ENCODE assay signal across 8 cellular contexts in the genomic region with DNA sequence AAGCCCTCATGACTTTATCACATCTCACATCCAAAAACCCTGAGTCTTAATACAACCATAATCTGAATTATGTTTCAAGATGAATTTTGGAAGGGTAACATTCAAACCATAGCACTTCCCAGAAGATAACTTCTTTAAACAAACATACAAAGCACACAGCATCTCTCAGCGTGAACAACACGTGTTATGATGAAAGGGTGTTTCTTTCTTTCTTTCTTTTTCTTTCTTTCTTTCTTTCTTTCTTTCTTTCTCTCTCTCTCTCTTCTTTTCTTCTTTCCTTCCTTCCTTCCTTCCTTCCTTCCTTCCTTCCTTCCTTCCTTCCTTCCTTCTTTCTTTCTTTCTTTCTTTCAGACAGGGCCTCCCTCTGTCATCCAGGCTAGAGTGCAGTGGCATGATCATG. TPM values are rescaled to one million over a fixed set of nuclear protein-coding genes. Genes with fewer than 3 reads are reported as not detected.
DNase-seq lines count a peak whose midpoint lies in the region; ATAC-seq and TF ChIP-seq lines count a peak whose summit lies in the region.
"Not testable (repeated sequence)": the region's sequence is repeated elsewhere in the genome, so short reads cannot be mapped to it uniquely, and the experiment has no call there.

No MANE protein-coding gene starts in this region.

- H3K36me3 Mint-ChIP-seq in CD4-positive, CD25-positive, alpha-beta regulatory T cell; natural killer cell treated with Interleukin-12 subunit alpha and Interleukin-12 subunit beta and Interleukin-15 and Interleukin-18, amount 100 ng/mL, for 72 hours: not testable (repeated sequence)
- peaks cover 37% of the 10 kb centered on the region for H3K36me3 Mint-ChIP-seq in T-helper 2 cell treated with Interferon-gamma antibody and Interleukin-4, amounts not matched to agents 5 μg/mL and 100 μg/mL, for 36 hours (ENCODE audit: low read depth)
- H3K36me3 Mint-ChIP-seq in activated CD4-positive, alpha-beta memory T cell treated with anti-CD3 and anti-CD28 coated beads, Interleukin-2, amount 10 ng/mL, durations not matched to agents 7 days and 5 days (ENCODE audit: low read depth), result peaks cover 52% of the 10 kb centered on the region
- peaks cover 30 to 42% of the 10 kb centered on the region in 2 donors for H3K36me3 Mint-ChIP-seq in activated T-cell treated with anti-CD3 and anti-CD28 coated beads, Interleukin-2, amount 50 U/mL, for 72 hours (ENCODE audit: insufficient read depth in 2 of 2)
- peaks cover 37% of the 10 kb centered on the region for H3K36me3 Mint-ChIP-seq in activated naive CD4-positive, alpha-beta T cell treated with anti-CD3 and anti-CD28 coated beads, Interleukin-2, amount 10 ng/mL, durations not matched to agents 7 days and 5 days
- H3K36me3 Mint-ChIP-seq in activated naive CD8-positive, alpha-beta T cell treated with anti-CD3 and anti-CD28 coated beads, Interleukin-2, amount 10 ng/mL, durations not matched to agents 7 days and 5 days, result peaks cover 28% of the 10 kb centered on the region

- H3K27me3 ChIP-seq in CD4-positive, CD25-positive, alpha-beta regulatory T cell (ENCODE audit: control insufficient read depth, insufficient read depth, low read length), result not testable (repeated sequence)

- H3K9me3 ChIP-seq in CD4-positive, CD25-positive, alpha-beta regulatory T cell (ENCODE audit: control insufficient read depth in 2 of 2, low read length in 2 of 2); HEK293 (ENCODE audit: control insufficient read depth, insufficient read depth, low read depth, low read length): not testable (repeated sequence)

- H3K4me3 ChIP-seq in CD4-positive, CD25-positive, alpha-beta regulatory T cell (ENCODE audit: low read depth, low read length); HEK293 (ENCODE audit: low read depth, low read length): not testable (repeated sequence)

- peak overlapping the region; percentile 83 to 100 (median 95) for H3K27ac Mint-ChIP-seq in CD4-positive, CD25-positive, alpha-beta regulatory T cell
- H3K27ac Mint-ChIP-seq in T-helper 2 cell treated with Interferon-gamma antibody and Interleukin-4, amounts not matched to agents 5 μg/mL and 100 μg/mL, for 36 hours, result peak overlapping the region; percentile 97
- peak overlapping the region; percentile 98 for H3K27ac Mint-ChIP-seq in activated CD4-positive, alpha-beta memory T cell treated with anti-CD3 and anti-CD28 coated beads, Interleukin-2, amount 10 ng/mL, durations not matched to agents 7 days and 5 days
- H3K27ac Mint-ChIP-seq in activated T-cell treated with anti-CD3 and anti-CD28 coated beads, Interleukin-2, amount 50 U/mL, for 72 hours, result peak overlapping the region; percentile 100
- H3K27ac Mint-ChIP-seq in activated naive CD4-positive, alpha-beta T cell treated with anti-CD3 and anti-CD28 coated beads, Interleukin-2, amount 10 ng/mL, durations not matched to agents 7 days and 5 days, result peak overlapping the region; percentile 86
- H3K27ac Mint-ChIP-seq in activated naive CD8-positive, alpha-beta T cell treated with anti-CD3 and anti-CD28 coated beads, Interleukin-2, amount 10 ng/mL, durations not matched to agents 7 days and 5 days, result peak overlapping the region; percentile 87
- H3K27ac Mint-ChIP-seq in natural killer cell treated with Interleukin-12 subunit alpha and Interleukin-12 subunit beta and Interleukin-15 and Interleukin-18, amount 100 ng/mL, for 72 hours, result peak overlapping the region; percentile 95 to 100

- POLR2A ChIA-PET in HEK293 (lab: Yijun Ruan, JAX), result not testable (repeated sequence)
- POLR2A ChIA-PET in activated CD4-positive, alpha-beta memory T cell treated with anti-CD3 and anti-CD28 coated beads, Interleukin-2, amount 10 ng/mL, durations not matched to agents 7 days and 5 days (lab: Charles Lee), result interaction anchor here (16.3 to 27.5 kb wide), 4 partner anchors 4 to 51 kb away, joined by 479 to 1351 read pairs (median 1052); a partner anchor contains a TSS
- POLR2A ChIA-PET in activated naive CD8-positive, alpha-beta T cell treated with anti-CD3 and anti-CD28 coated beads, Interleukin-2, amount 10 ng/mL, durations not matched to agents 7 days and 5 days (lab: Charles Lee), result interaction anchor here (0.6 to 13.2 kb wide), 3 partner anchors 13 to 48 kb away, joined by 3 to 211 read pairs (median 5); a partner anchor contains a TSS

- not testable (repeated sequence) for H3K27ac ChIP-seq in CD4-positive, CD25-positive, alpha-beta regulatory T cell (ENCODE audit: insufficient read depth, low read length, poor library complexity, severe bottlenecking); HEK293 (ENCODE audit: extremely low read depth, low read depth, low read length)

- peaks cover 45% of the 10 kb centered on the region for H3K4me1 ChIP-seq in CD4-positive, CD25-positive, alpha-beta regulatory T cell (ENCODE audit: control insufficient read depth, insufficient read depth, low read length, poor library complexity, severe bottlenecking)
- H3K4me1 ChIP-seq in HEK293 (ENCODE audit: control insufficient read depth, insufficient read depth, low read length), result not testable (repeated sequence)

- peaks cover 9 to 80% (median 43%) of the 10 kb centered on the region in 4 donors for H3K4me1 Mint-ChIP-seq in CD4-positive, CD25-positive, alpha-beta regulatory T cell
- peaks cover 55% of the 10 kb centered on the region for H3K4me1 Mint-ChIP-seq in T-helper 2 cell treated with Interferon-gamma antibody and Interleukin-4, amounts not matched to agents 5 μg/mL and 100 μg/mL, for 36 hours (ENCODE audit: low read depth)
- peaks cover 92% of the 10 kb centered on the region for H3K4me1 Mint-ChIP-seq in activated CD4-positive, alpha-beta memory T cell treated with anti-CD3 and anti-CD28 coated beads, Interleukin-2, amount 10 ng/mL, durations not matched to agents 7 days and 5 days
- H3K4me1 Mint-ChIP-seq in activated T-cell treated with anti-CD3 and anti-CD28 coated beads, Interleukin-2, amount 50 U/mL, for 72 hours (ENCODE audit: low read depth), result peaks cover 89% of the 10 kb centered on the region
- peaks cover 92% of the 10 kb centered on the region for H3K4me1 Mint-ChIP-seq in activated naive CD4-positive, alpha-beta T cell treated with anti-CD3 and anti-CD28 coated beads, Interleukin-2, amount 10 ng/mL, durations not matched to agents 7 days and 5 days
- H3K4me1 Mint-ChIP-seq in activated naive CD8-positive, alpha-beta T cell treated with anti-CD3 and anti-CD28 coated beads, Interleukin-2, amount 10 ng/mL, durations not matched to agents 7 days and 5 days, result peaks cover 50% of the 10 kb centered on the region
- H3K4me1 Mint-ChIP-seq in natural killer cell treated with Interleukin-12 subunit alpha and Interleukin-12 subunit beta and Interleukin-15 and Interleukin-18, amount 100 ng/mL, for 72 hours (ENCODE audit: low read depth in 2 of 2), result peaks cover 31 to 57% of the 10 kb centered on the region in 2 donors

- DNase-seq in CD4-positive, CD25-positive, alpha-beta regulatory T cell; T-helper 2 cell treated with Interferon-gamma antibody and Interleukin-4, amounts not matched to agents 5 μg/mL and 100 μg/mL, for 36 hours (ENCODE audit: low spot score); activated CD4-positive, alpha-beta memory T cell treated with anti-CD3 and anti-CD28 coated beads, Interleukin-2, amount 10 ng/mL, durations not matched to agents 7 days and 5 days; activated T-cell treated with anti-CD3 and anti-CD28 coated beads, Interleukin-2, amount 50 U/mL, for 72 hours; activated naive CD4-positive, alpha-beta T cell treated with anti-CD3 and anti-CD28 coated beads, Interleukin-2, amount 10 ng/mL, durations not matched to agents 7 days and 5 days; activated naive CD8-positive, alpha-beta T cell treated with anti-CD3 and anti-CD28 coated beads, Interleukin-2, amount 10 ng/mL, durations not matched to agents 7 days and 5 days; natural killer cell treated with Interleukin-12 subunit alpha and Interleukin-12 subunit beta and Interleukin-15 and Interleukin-18, amount 100 ng/mL, for 72 hours (ENCODE audit: low spot score): not testable (repeated sequence)

- H3K27me3 Mint-ChIP-seq in CD4-positive, CD25-positive, alpha-beta regulatory T cell; T-helper 2 cell treated with Interferon-gamma antibody and Interleukin-4, amounts not matched to agents 5 μg/mL and 100 μg/mL, for 36 hours (ENCODE audit: low read depth); activated CD4-positive, alpha-beta memory T cell treated with anti-CD3 and anti-CD28 coated beads, Interleukin-2, amount 10 ng/mL, durations not matched to agents 7 days and 5 days; activated T-cell treated with anti-CD3 and anti-CD28 coated beads, Interleukin-2, amount 50 U/mL, for 72 hours (ENCODE audit: low read depth); activated naive CD4-positive, alpha-beta T cell treated with anti-CD3 and anti-CD28 coated beads, Interleukin-2, amount 10 ng/mL, durations not matched to agents 7 days and 5 days; activated naive CD8-positive, alpha-beta T cell treated with anti-CD3 and anti-CD28 coated beads, Interleukin-2, amount 10 ng/mL, durations not matched to agents 7 days and 5 days; natural killer cell treated with Interleukin-12 subunit alpha and Interleukin-12 subunit beta and Interleukin-15 and Interleukin-18, amount 100 ng/mL, for 72 hours: not testable (repeated sequence)

- H3K9me3 Mint-ChIP-seq in CD4-positive, CD25-positive, alpha-beta regulatory T cell; T-helper 2 cell treated with Interferon-gamma antibody and Interleukin-4, amounts not matched to agents 5 μg/mL and 100 μg/mL, for 36 hours; activated CD4-positive, alpha-beta memory T cell treated with anti-CD3 and anti-CD28 coated beads, Interleukin-2, amount 10 ng/mL, durations not matched to agents 7 days and 5 days; activated T-cell treated with anti-CD3 and anti-CD28 coated beads, Interleukin-2, amount 50 U/mL, for 72 hours; activated naive CD4-positive, alpha-beta T cell treated with anti-CD3 and anti-CD28 coated beads, Interleukin-2, amount 10 ng/mL, durations not matched to agents 7 days and 5 days; activated naive CD8-positive, alpha-beta T cell treated with anti-CD3 and anti-CD28 coated beads, Interleukin-2, amount 10 ng/mL, durations not matched to agents 7 days and 5 days; natural killer cell treated with Interleukin-12 subunit alpha and Interleukin-12 subunit beta and Interleukin-15 and Interleukin-18, amount 100 ng/mL, for 72 hours: not testable (repeated sequence)

- peak overlapping the region in 2 of 4 donors; percentile 45 to 49 for H3K4me3 Mint-ChIP-seq in CD4-positive, CD25-positive, alpha-beta regulatory T cell
- H3K4me3 Mint-ChIP-seq in T-helper 2 cell treated with Interferon-gamma antibody and Interleukin-4, amounts not matched to agents 5 μg/mL and 100 μg/mL, for 36 hours, result peak overlapping the region; percentile 91
- peak overlapping the region; percentile 90 for H3K4me3 Mint-ChIP-seq in activated CD4-positive, alpha-beta memory T cell treated with anti-CD3 and anti-CD28 coated beads, Interleukin-2, amount 10 ng/mL, durations not matched to agents 7 days and 5 days
- H3K4me3 Mint-ChIP-seq in activated T-cell treated with anti-CD3 and anti-CD28 coated beads, Interleukin-2, amount 50 U/mL, for 72 hours, result peak overlapping the region; percentile 98
- peak overlapping the region; percentile 55 for H3K4me3 Mint-ChIP-seq in activated naive CD4-positive, alpha-beta T cell treated with anti-CD3 and anti-CD28 coated beads, Interleukin-2, amount 10 ng/mL, durations not matched to agents 7 days and 5 days
- H3K4me3 Mint-ChIP-seq in activated naive CD8-positive, alpha-beta T cell treated with anti-CD3 and anti-CD28 coated beads, Interleukin-2, amount 10 ng/mL, durations not matched to agents 7 days and 5 days, result peak overlapping the region; percentile 67
- H3K4me3 Mint-ChIP-seq in natural killer cell treated with Interleukin-12 subunit alpha and Interleukin-12 subunit beta and Interleukin-15 and Interleukin-18, amount 100 ng/mL, for 72 hours, result peak overlapping the region; percentile 58

- CTCF ChIA-PET in HEK293 (lab: Yijun Ruan, JAX), result interaction anchor here (0.9 kb wide), 1 partner anchor 13 kb away, joined by 3 read pairs; a partner anchor contains a TSS
- CTCF ChIA-PET in activated CD4-positive, alpha-beta memory T cell treated with anti-CD3 and anti-CD28 coated beads, Interleukin-2, amount 10 ng/mL, durations not matched to agents 7 days and 5 days (lab: Charles Lee), result interaction anchor here (1.2 to 1.7 kb wide), 2 partner anchors 15 to 54 kb away, joined by 3 to 7 read pairs; no protein-coding TSS in a partner anchor
- CTCF ChIA-PET in activated naive CD4-positive, alpha-beta T cell treated with anti-CD3 and anti-CD28 coated beads, Interleukin-2, amount 10 ng/mL, durations not matched to agents 7 days and 5 days (lab: Charles Lee), result not testable (repeated sequence)

- H3K36me3 ChIP-seq in CD4-positive, CD25-positive, alpha-beta regulatory T cell (ENCODE audit: control insufficient read depth, insufficient read depth, low read length); HEK293 (ENCODE audit: control insufficient read depth in 2 of 2, insufficient read depth in 1 of 2, low read length in 2 of 2): not testable (repeated sequence)

- not testable (repeated sequence) for TF ChIP-seq CTCF in HEK293 (tag by site-specific recombination; IDR thresholded peaks at IDR 0.05)

- not testable (repeated sequence) for ATAC-seq in CD4-positive, CD25-positive, alpha-beta regulatory T cell (ENCODE audit: low read depth in 2 of 2); activated T-cell treated with anti-CD3 and anti-CD28 coated beads, Interleukin-2, amount 50 U/mL, for 72 hours (replicated peaks in 1 of 2); activated naive CD8-positive, alpha-beta T cell treated with anti-CD3 and anti-CD28 coated beads, Interleukin-2, amount 10 ng/mL, durations not matched to agents 7 days and 5 days (ENCODE audit: low read depth); natural killer cell treated with Interleukin-12 subunit alpha and Interleukin-12 subunit beta and Interleukin-15 and Interleukin-18, amount 100 ng/mL, for 72 hours

RNA-seq across cellular contexts. Expression of a gene that starts 13.8 kb away (rescaled TPM):
- 207 TPM for total RNA-seq in CD4-positive, CD25-positive, alpha-beta regulatory T cell
- polyA plus RNA-seq in CD4-positive, CD25-positive, alpha-beta regulatory T cell, result 100 to 1,000 TPM; 221 to 282 (median 255) TPM
- 100 to 1,000 TPM; 288 to 295 TPM for total RNA-seq in activated CD4-positive, alpha-beta memory T cell treated with anti-CD3 and anti-CD28 coated beads, Interleukin-2, amount 10 ng/mL, durations not matched to agents 7 days and 5 days
- 100 to 1,000 TPM; 394 to 497 TPM for total RNA-seq in activated T-cell treated with anti-CD3 and anti-CD28 coated beads, Interleukin-2, amount 50 U/mL, for 72 hours
- 100 to 1,000 TPM; 166 to 168 TPM for total RNA-seq in activated naive CD8-positive, alpha-beta T cell treated with anti-CD3 and anti-CD28 coated beads, Interleukin-2, amount 10 ng/mL, durations not matched to agents 7 days and 5 days
- 100 to 1,000 TPM; 276 to 295 TPM for total RNA-seq in natural killer cell treated with Interleukin-12 subunit alpha and Interleukin-12 subunit beta and Interleukin-15 and Interleukin-18, amount 100 ng/mL, for 72 hours

RNA-seq across cellular contexts. Expression of a gene that starts 47.9 kb away (rescaled TPM):
- total RNA-seq in CD4-positive, CD25-positive, alpha-beta regulatory T cell, result 200 TPM
- polyA plus RNA-seq in CD4-positive, CD25-positive, alpha-beta regulatory T cell, result 10 to 100 TPM; 28.2 to 41.9 (median 37.0) TPM
- 100 to 1,000 TPM; 103 to 111 TPM for total RNA-seq in activated CD4-positive, alpha-beta memory T cell treated with anti-CD3 and anti-CD28 coated beads, Interleukin-2, amount 10 ng/mL, durations not matched to agents 7 days and 5 days
- 100 to 1,000 TPM in 1 of 2 donors, 10 to 100 TPM in 1; 84.4 to 123 TPM for total RNA-seq in activated T-cell treated with anti-CD3 and anti-CD28 coated beads, Interleukin-2, amount 50 U/mL, for 72 hours
- 100 to 1,000 TPM; 107 to 117 TPM for total RNA-seq in activated naive CD8-positive, alpha-beta T cell treated with anti-CD3 and anti-CD28 coated beads, Interleukin-2, amount 10 ng/mL, durations not matched to agents 7 days and 5 days
- total RNA-seq in natural killer cell treated with Interleukin-12 subunit alpha and Interleukin-12 subunit beta and Interleukin-15 and Interleukin-18, amount 100 ng/mL, for 72 hours, result 100 to 1,000 TPM; 133 to 174 TPM
